ENCODE assay signal across 1 cellular context in the genomic region with DNA sequence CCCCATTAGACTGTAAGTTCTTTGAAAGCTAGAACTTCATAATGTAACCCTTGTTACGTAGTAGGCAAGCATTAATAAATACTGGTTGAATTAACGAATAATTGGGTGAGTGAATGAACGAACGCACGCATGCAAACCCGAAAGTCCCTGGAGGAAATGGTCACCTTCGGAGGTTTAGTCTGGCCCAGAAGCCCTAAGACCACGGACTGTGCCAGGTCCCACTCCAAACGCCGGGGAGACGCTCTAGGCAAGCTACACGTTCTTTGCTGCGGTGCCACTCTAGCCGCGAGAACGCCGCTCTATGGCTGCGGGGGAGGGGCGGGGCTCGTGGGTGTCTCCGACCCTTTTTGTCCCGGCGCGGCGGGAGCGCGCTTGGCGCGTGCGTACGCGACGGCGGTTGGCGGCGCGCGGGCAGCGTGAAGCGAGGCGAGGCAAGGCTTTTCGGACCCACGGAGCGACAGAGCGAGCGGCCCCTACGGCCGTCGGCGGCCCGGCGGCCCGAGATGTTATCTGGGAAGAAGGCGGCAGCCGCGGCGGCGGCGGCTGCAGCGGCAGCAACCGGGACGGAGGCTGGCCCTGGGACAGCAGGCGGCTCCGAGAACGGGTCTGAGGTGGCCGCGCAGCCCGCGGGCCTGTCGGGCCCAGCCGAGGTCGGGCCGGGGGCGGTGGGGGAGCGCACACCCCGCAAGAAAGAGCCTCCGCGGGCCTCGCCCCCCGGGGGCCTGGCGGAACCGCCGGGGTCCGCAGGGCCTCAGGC.
TF ChIP-seq lines count a peak whose summit lies in the region.

Gene KDM1A (plus strand): TSS at position 375 of the 757 bp plus-strand sequence. CDS start 129 bp downstream, at position 504.

TF ChIP-seq in K562, 482 proteins besides CTCF, POLR2A, EP300 and RAD21 (continued from another document and continues in another):
- TF ChIP-seq, protein P1, sequence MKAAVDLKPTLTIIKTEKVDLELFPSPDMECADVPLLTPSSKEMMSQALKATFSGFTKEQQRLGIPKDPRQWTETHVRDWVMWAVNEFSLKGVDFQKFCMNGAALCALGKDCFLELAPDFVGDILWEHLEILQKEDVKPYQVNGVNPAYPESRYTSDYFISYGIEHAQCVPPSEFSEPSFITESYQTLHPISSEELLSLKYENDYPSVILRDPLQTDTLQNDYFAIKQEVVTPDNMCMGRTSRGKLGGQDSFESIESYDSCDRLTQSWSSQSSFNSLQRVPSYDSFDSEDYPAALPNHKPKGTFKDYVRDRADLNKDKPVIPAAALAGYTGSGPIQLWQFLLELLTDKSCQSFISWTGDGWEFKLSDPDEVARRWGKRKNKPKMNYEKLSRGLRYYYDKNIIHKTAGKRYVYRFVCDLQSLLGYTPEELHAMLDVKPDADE (conservative IDR thresholded peaks at IDR 0.05; ENCODE audit: control insufficient read depth, low read depth, low read length): peak; percentile 72
- TF ChIP-seq U2AF1 (optimal IDR thresholded peaks at IDR 0.05; ENCODE audit: low read depth, low read length) (peak; percentile 99), STAT5A (IDR thresholded peaks at IDR 0.05; ENCODE audit: borderline replicate concordance, low read length) (peak; percentile 68; the same call in 1 of the 2 replicates), CBX3 (IDR thresholded peaks at IDR 0.05; ENCODE audit: borderline replicate concordance in 1 of 2, low read length in 2 of 2) (peak in 1 of 2 experiments; percentile 94; a peak in 2 of 3 replicates), USF1 (CRISPR knock-in tag; IDR thresholded peaks at IDR 0.05) (peak; percentile 73), SOX6 (IDR thresholded peaks at IDR 0.05) (peak; percentile 92), RAD51 (IDR thresholded peaks at IDR 0.05; ENCODE audit: borderline replicate concordance, low read depth) (peak; percentile 33; the same call in 1 of the 2 replicates), MEF2A (IDR thresholded peaks at IDR 0.05; ENCODE audit: control insufficient read depth, low read depth, low read length) (peak; percentile 34; the same call in 1 of the 2 replicates), MYC (IDR thresholded peaks at IDR 0.05; ENCODE audit: low read depth, low read length) (peak; percentile 96), MYC (CRISPR knock-in tag; IDR thresholded peaks at IDR 0.05; ENCODE audit: borderline replicate concordance, low read depth) (peak; percentile 75; the same call in 1 of the 2 replicates), GATAD2B (IDR thresholded peaks at IDR 0.05; ENCODE audit: borderline replicate concordance) (peak; percentile 67), SMARCB1 (IDR thresholded peaks at IDR 0.05; ENCODE audit: insufficient read length, low read depth) (no peak), SMAD4 (CRISPR knock-in tag; conservative IDR thresholded peaks at IDR 0.05) (peak; percentile 97), ZNF644 (tag; IDR thresholded peaks at IDR 0.05; ENCODE audit: low read depth) (peak; percentile 86; the same call in 1 of the 2 replicates), ZBTB5 (IDR thresholded peaks at IDR 0.05) (no peak), HCFC1 (IDR thresholded peaks at IDR 0.05; ENCODE audit: low read depth, low read length) (peak; percentile 84), CC2D1A (IDR thresholded peaks at IDR 0.05) (peak; percentile 74; the same call in 1 of the 2 replicates), HMG20B (CRISPR knock-in tag; IDR thresholded peaks at IDR 0.05) (no peak), FOXP4 (CRISPR knock-in tag; IDR thresholded peaks at IDR 0.05; ENCODE audit: borderline replicate concordance) (peak; percentile 87; the same call in 1 of the 2 replicates), ETV1 (tag; conservative IDR thresholded peaks at IDR 0.05; ENCODE audit: low read depth) (no peak; the same call in 1 of the 2 replicates), IRF2 (CRISPR knock-in tag; IDR thresholded peaks at IDR 0.05) (no peak)
- TF ChIP-seq, protein P2, sequence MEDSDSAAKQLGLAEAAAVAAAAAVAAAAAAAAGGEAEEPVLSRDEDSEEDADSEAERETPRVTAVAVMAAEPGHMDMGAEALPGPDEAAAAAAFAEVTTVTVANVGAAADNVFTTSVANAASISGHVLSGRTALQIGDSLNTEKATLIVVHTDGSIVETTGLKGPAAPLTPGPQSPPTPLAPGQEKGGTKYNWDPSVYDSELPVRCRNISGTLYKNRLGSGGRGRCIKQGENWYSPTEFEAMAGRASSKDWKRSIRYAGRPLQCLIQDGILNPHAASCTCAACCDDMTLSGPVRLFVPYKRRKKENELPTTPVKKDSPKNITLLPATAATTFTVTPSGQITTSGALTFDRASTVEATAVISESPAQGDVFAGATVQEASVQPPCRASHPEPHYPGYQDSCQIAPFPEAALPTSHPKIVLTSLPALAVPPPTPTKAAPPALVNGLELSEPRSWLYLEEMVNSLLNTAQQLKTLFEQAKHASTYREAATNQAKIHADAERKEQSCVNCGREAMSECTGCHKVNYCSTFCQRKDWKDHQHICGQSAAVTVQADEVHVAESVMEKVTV (CRISPR knock-in tag; IDR thresholded peaks at IDR 0.05): no peak; the same call in 1 of the 2 replicates
- TF ChIP-seq, protein P3, sequence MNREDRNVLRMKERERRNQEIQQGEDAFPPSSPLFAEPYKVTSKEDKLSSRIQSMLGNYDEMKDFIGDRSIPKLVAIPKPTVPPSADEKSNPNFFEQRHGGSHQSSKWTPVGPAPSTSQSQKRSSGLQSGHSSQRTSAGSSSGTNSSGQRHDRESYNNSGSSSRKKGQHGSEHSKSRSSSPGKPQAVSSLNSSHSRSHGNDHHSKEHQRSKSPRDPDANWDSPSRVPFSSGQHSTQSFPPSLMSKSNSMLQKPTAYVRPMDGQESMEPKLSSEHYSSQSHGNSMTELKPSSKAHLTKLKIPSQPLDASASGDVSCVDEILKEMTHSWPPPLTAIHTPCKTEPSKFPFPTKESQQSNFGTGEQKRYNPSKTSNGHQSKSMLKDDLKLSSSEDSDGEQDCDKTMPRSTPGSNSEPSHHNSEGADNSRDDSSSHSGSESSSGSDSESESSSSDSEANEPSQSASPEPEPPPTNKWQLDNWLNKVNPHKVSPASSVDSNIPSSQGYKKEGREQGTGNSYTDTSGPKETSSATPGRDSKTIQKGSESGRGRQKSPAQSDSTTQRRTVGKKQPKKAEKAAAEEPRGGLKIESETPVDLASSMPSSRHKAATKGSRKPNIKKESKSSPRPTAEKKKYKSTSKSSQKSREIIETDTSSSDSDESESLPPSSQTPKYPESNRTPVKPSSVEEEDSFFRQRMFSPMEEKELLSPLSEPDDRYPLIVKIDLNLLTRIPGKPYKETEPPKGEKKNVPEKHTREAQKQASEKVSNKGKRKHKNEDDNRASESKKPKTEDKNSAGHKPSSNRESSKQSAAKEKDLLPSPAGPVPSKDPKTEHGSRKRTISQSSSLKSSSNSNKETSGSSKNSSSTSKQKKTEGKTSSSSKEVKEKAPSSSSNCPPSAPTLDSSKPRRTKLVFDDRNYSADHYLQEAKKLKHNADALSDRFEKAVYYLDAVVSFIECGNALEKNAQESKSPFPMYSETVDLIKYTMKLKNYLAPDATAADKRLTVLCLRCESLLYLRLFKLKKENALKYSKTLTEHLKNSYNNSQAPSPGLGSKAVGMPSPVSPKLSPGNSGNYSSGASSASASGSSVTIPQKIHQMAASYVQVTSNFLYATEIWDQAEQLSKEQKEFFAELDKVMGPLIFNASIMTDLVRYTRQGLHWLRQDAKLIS (CRISPR knock-in tag; IDR thresholded peaks at IDR 0.05): peak; percentile 86; the same call in 1 of the 2 replicates
- TF ChIP-seq, protein P4, sequence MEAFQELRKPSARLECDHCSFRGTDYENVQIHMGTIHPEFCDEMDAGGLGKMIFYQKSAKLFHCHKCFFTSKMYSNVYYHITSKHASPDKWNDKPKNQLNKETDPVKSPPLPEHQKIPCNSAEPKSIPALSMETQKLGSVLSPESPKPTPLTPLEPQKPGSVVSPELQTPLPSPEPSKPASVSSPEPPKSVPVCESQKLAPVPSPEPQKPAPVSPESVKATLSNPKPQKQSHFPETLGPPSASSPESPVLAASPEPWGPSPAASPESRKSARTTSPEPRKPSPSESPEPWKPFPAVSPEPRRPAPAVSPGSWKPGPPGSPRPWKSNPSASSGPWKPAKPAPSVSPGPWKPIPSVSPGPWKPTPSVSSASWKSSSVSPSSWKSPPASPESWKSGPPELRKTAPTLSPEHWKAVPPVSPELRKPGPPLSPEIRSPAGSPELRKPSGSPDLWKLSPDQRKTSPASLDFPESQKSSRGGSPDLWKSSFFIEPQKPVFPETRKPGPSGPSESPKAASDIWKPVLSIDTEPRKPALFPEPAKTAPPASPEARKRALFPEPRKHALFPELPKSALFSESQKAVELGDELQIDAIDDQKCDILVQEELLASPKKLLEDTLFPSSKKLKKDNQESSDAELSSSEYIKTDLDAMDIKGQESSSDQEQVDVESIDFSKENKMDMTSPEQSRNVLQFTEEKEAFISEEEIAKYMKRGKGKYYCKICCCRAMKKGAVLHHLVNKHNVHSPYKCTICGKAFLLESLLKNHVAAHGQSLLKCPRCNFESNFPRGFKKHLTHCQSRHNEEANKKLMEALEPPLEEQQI (IDR thresholded peaks at IDR 0.05): peak; percentile 94
- TF ChIP-seq, protein P5, sequence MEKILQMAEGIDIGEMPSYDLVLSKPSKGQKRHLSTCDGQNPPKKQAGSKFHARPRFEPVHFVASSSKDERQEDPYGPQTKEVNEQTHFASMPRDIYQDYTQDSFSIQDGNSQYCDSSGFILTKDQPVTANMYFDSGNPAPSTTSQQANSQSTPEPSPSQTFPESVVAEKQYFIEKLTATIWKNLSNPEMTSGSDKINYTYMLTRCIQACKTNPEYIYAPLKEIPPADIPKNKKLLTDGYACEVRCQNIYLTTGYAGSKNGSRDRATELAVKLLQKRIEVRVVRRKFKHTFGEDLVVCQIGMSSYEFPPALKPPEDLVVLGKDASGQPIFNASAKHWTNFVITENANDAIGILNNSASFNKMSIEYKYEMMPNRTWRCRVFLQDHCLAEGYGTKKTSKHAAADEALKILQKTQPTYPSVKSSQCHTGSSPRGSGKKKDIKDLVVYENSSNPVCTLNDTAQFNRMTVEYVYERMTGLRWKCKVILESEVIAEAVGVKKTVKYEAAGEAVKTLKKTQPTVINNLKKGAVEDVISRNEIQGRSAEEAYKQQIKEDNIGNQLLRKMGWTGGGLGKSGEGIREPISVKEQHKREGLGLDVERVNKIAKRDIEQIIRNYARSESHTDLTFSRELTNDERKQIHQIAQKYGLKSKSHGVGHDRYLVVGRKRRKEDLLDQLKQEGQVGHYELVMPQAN (IDR thresholded peaks at IDR 0.05; ENCODE audit: borderline replicate concordance): no peak
- TF ChIP-seq, protein P6, sequence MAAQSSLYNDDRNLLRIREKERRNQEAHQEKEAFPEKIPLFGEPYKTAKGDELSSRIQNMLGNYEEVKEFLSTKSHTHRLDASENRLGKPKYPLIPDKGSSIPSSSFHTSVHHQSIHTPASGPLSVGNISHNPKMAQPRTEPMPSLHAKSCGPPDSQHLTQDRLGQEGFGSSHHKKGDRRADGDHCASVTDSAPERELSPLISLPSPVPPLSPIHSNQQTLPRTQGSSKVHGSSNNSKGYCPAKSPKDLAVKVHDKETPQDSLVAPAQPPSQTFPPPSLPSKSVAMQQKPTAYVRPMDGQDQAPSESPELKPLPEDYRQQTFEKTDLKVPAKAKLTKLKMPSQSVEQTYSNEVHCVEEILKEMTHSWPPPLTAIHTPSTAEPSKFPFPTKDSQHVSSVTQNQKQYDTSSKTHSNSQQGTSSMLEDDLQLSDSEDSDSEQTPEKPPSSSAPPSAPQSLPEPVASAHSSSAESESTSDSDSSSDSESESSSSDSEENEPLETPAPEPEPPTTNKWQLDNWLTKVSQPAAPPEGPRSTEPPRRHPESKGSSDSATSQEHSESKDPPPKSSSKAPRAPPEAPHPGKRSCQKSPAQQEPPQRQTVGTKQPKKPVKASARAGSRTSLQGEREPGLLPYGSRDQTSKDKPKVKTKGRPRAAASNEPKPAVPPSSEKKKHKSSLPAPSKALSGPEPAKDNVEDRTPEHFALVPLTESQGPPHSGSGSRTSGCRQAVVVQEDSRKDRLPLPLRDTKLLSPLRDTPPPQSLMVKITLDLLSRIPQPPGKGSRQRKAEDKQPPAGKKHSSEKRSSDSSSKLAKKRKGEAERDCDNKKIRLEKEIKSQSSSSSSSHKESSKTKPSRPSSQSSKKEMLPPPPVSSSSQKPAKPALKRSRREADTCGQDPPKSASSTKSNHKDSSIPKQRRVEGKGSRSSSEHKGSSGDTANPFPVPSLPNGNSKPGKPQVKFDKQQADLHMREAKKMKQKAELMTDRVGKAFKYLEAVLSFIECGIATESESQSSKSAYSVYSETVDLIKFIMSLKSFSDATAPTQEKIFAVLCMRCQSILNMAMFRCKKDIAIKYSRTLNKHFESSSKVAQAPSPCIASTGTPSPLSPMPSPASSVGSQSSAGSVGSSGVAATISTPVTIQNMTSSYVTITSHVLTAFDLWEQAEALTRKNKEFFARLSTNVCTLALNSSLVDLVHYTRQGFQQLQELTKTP (IDR thresholded peaks at IDR 0.05; ENCODE audit: low read depth in 1 of 2, partially characterized antibody in 2 of 2): peak in 1 of 2 experiments; percentile 49
